Comparison of ENCODE assay signal across 25 cellular contexts in genomic region chr10:23283680-23284079, GRCh38.
DNase-seq lines count a peak whose midpoint lies in the region; ATAC-seq, FAIRE-seq and TF ChIP-seq lines count a peak whose summit lies in the region.
"Had no signal": no experiment of that assay in that cellular context is flagged by ENCODE, and none has a peak within 500 bp of the region (broad histone marks: within the 10 kb centered on the region; RNA-seq: fewer than 3 reads in every experiment).

No MANE protein-coding gene starts in this region.

- H3K4ac ChIP-seq in H1 (replicated peaks; ENCODE audit: insufficient read length, low read depth, low read length): no peak overlapping the region

- intact Hi-C loops in pancreas (cut with DNase I): no loop called here

- H2BK15ac ChIP-seq in H1 (ENCODE audit: low read length): no peak overlapping the region

- FAIRE-seq in H1 (lab: Jason Lieb, UNC): no peak
- no peak for FAIRE-seq in pancreas (lab: Jason Lieb, UNC)
- FAIRE-seq: A549, GM12878, GM12892, GM18507 had no signal

- H3K27ac ChIP-seq in H1 (ENCODE audit: low read depth, low read length) (no peak overlapping the region), pancreas (peak overlapping the region in 2 of 4 donors; percentile 23 to 58)
- H3K27ac ChIP-seq: 22Rv1; A549; BLaER1 treated with 17β-estradiol and CSF1 and Interleukin-3, amounts not matched to agents 10 nM and 100 nM; C4-2B had no signal

- H2BK120ac ChIP-seq in H1 (replicated peaks; ENCODE audit: low read depth, low read length): no peak overlapping the region

- no peak overlapping the region for H3K4me2 ChIP-seq in H1 (ENCODE audit: insufficient read depth in 1 of 2, low read depth in 2 of 2, low read length in 2 of 2)
- H3K4me2 ChIP-seq: A549; BLaER1 treated with 17β-estradiol and CSF1 and Interleukin-3, amounts not matched to agents 10 nM and 100 nM had no signal

- POLR2A ChIA-PET in H1 (lab: Charles Lee; ENCODE audit: partially characterized antibody): no interaction called here

- no peaks in the 10 kb centered on the region for H3K9me3 ChIP-seq in H1 (ENCODE audit: insufficient read depth in 2 of 2, low read depth in 1 of 2, low read length in 1 of 2)
- H3K9me3 ChIP-seq in pancreas: no peaks in the 10 kb centered on the region
- H3K9me3 ChIP-seq: A549; BLaER1 treated with 17β-estradiol and CSF1 and Interleukin-3, amounts not matched to agents 10 nM and 100 nM had no signal

- no peak for TF ChIP-seq RAD21 in H1 (IDR thresholded peaks at IDR 0.05 in 1 of 2, conservative IDR thresholded peaks at IDR 0.05 in 1 of 2; ENCODE audit: low read depth in 2 of 2, low read length in 2 of 2)

- no peaks in the 10 kb centered on the region for H3K23me2 ChIP-seq in H1 (ENCODE audit: low read depth, low read length)

- ATAC-seq in pancreas (peak; percentile 72 to 81 (median 78)), HG02981 (IDR thresholded peaks at IDR 0.05; ENCODE audit: unreplicated experiment) (no peak)
- ATAC-seq: A549, GM12878 had no signal

- TF ChIP-seq POLR2A in H1 (IDR thresholded peaks at IDR 0.05; ENCODE audit: control extremely low read depth in 1 of 2, low read depth in 2 of 2, low read length in 2 of 2): no peak

- H4K91ac ChIP-seq in H1 (replicated peaks; ENCODE audit: insufficient read length, low read length): peak overlapping the region; percentile 15

- TF ChIP-seq CTCF in H1 (IDR thresholded peaks at IDR 0.05; ENCODE audit: control extremely low read depth in 1 of 3, insufficient read depth in 1 of 3, low read depth in 1 of 3, low read length in 3 of 3): no peak
- no peak for TF ChIP-seq CTCF in pancreas (IDR thresholded peaks at IDR 0.05)

- H4K8ac ChIP-seq in H1 (ENCODE audit: extremely low read depth, insufficient read depth, low read length): no peak overlapping the region

- H2AK5ac ChIP-seq in H1 (ENCODE audit: low read depth, low read length): no peak overlapping the region

- no peak overlapping the region; the same call in 1 of the 2 replicates for H3K18ac ChIP-seq in H1 (ENCODE audit: extremely low read depth, low read length)

- no peak overlapping the region for H3K56ac ChIP-seq in H1 (replicated peaks; ENCODE audit: insufficient read length, low read depth, low read length)

- 87% methylated on average over 7 of the region's 7 CpGs; no CpG with 5 or more reads in 1 of the 2 experiments for WGBS in H1 (ENCODE audit: extremely low coverage in 1 of 2, insufficient coverage in 1 of 2, insufficient read length in 1 of 2, insufficient replicate concordance in 2 of 2, low coverage in 1 of 2, low lambda C conversion rate in 2 of 2, missing lambda C conversion rate in 1 of 2), 2 experiments
- 23 to 31% methylated on average over 7 of the region's 7 CpGs for WGBS in pancreas, 2 donors

- H4K5ac ChIP-seq in H1 (ENCODE audit: insufficient read length, low read depth, low read length): peak overlapping the region; percentile 10

- no peak overlapping the region for H2BK5ac ChIP-seq in H1 (ENCODE audit: low read depth, low read length)

- no peaks in the 10 kb centered on the region for H3K79me2 ChIP-seq in H1 (ENCODE audit: control insufficient read depth in 1 of 2, insufficient read depth in 2 of 2, low read length in 2 of 2)

- H3K23ac ChIP-seq in H1 (ENCODE audit: insufficient read length): no peak overlapping the region

- no peaks in the 10 kb centered on the region for H4K20me1 ChIP-seq in H1 (replicated peaks in 1 of 2; ENCODE audit: control insufficient read depth in 1 of 2, insufficient read depth in 2 of 2, low read length in 2 of 2)
- H4K20me1 ChIP-seq: BLaER1 treated with 17β-estradiol and CSF1 and Interleukin-3, amounts not matched to agents 10 nM and 100 nM had no signal

- peak overlapping the region; percentile 59; the same call in 1 of the 2 replicates for H2AFZ ChIP-seq in H1 (ENCODE audit: low read length)

- no peak overlapping the region for H2BK20ac ChIP-seq in H1 (ENCODE audit: low read length)

- H3K36me3 ChIP-seq in H1 (ENCODE audit: control insufficient read depth in 2 of 4, insufficient read depth in 4 of 4, low read length in 3 of 4) (no peaks in the 10 kb centered on the region), pancreas (no peaks in the 10 kb centered on the region)
- H3K36me3 ChIP-seq: BLaER1 treated with 17β-estradiol and CSF1 and Interleukin-3, amounts not matched to agents 10 nM and 100 nM had no signal

- no peak overlapping the region for H3K14ac ChIP-seq in H1 (ENCODE audit: insufficient read length)

- no peak overlapping the region for H3K9ac ChIP-seq in H1 (replicated peaks in 1 of 4; ENCODE audit: extremely low read depth in 1 of 4, low read depth in 3 of 4, low read length in 3 of 4)
- H3K9ac ChIP-seq: BLaER1 treated with 17β-estradiol and CSF1 and Interleukin-3, amounts not matched to agents 10 nM and 100 nM had no signal

- H3K79me1 ChIP-seq in H1 (ENCODE audit: low read depth, low read length): no peaks in the 10 kb centered on the region

- CTCF ChIA-PET in H1 (lab: Charles Lee; ENCODE audit: partially characterized antibody): interaction anchor here (1.0 to 6.7 kb wide), 2 partner anchors 10 to 30 kb away, joined by 4 to 45 read pairs; no protein-coding TSS in a partner anchor

- H3K27me3 ChIP-seq in H1 (replicated peaks in 1 of 4; ENCODE audit: control insufficient read depth in 3 of 4, extremely low read depth in 1 of 4, insufficient read depth in 3 of 4, low read length in 3 of 4): no peaks in the 10 kb centered on the region
- no peaks in the 10 kb centered on the region for H3K27me3 ChIP-seq in pancreas
- H3K27me3 ChIP-seq: BLaER1 treated with 17β-estradiol and CSF1 and Interleukin-3, amounts not matched to agents 10 nM and 100 nM had no signal

- peaks cover 2 to 17% (median 7%) of the 10 kb centered on the region in 4 experiments; a peak in 6 of 7 replicates for H3K4me1 ChIP-seq in H1 (replicated peaks in 1 of 4; ENCODE audit: control insufficient read depth in 3 of 4, insufficient read depth in 4 of 4, low read length in 3 of 4)
- peaks cover 0 to 13% (median 6%) of the 10 kb centered on the region in 3 donors for H3K4me1 ChIP-seq in pancreas
- H3K4me1 ChIP-seq: A549 had no signal

- peak; percentile 9 to 26 for DNase-seq in NCI-H187 (lab: John Stamatoyannopoulos, UW)
- DNase-seq in NCI-H187 treated with DMSO at 0.1 percent for 48 hours (lab: John Stamatoyannopoulos, UW): no peak
- DNase-seq in H1 (ENCODE audit: low read depth in 1 of 2, low spot score in 2 of 2): no peak
- DNase-seq in pancreas: peak in 1 of 6 donors; percentile 28
- no peak for DNase-seq in HUDEP-2 (lab: John Stamatoyannopoulos, UW; ENCODE audit: unreplicated experiment in 76 of 76)
- DNase-seq: AML-193; CD4-positive, alpha-beta memory T cell; CD4-positive, CD25-positive, alpha-beta regulatory T cell; CD8-positive, alpha-beta memory T cell; COR-L47; DMS 273 treated with DMSO at 0.1 percent for 48 hours; DMS153; DMS53; DMS79; DND-41; EL; GDM1 had no signal

- H3K4me3 ChIP-seq in H1 (ENCODE audit: extremely low read depth in 1 of 4, insufficient read depth in 2 of 4, low read depth in 3 of 4, low read length in 4 of 4) (no peak overlapping the region), pancreas (no peak overlapping the region)
- H3K4me3 ChIP-seq: A549; BLaER1 treated with 17β-estradiol and CSF1 and Interleukin-3, amounts not matched to agents 10 nM and 100 nM; GM12878 had no signal

- no peak for TF ChIP-seq EP300 in H1 (IDR thresholded peaks at IDR 0.05; ENCODE audit: borderline replicate concordance in 1 of 2, low read depth in 2 of 2, low read length in 2 of 2)

- peak overlapping the region; percentile 2; the same call in 1 of the 2 replicates for H2BK12ac ChIP-seq in H1 (ENCODE audit: low read depth, low read length)

TF ChIP-seq in H1, 55 proteins besides CTCF, POLR2A, EP300 and RAD21 (continues in another document):
- no peak for TF ChIP-seq SP4 (IDR thresholded peaks at IDR 0.05; ENCODE audit: low read length)
- TF ChIP-seq JUN (IDR thresholded peaks at IDR 0.05; ENCODE audit: low read depth, low read length): no peak
- TF ChIP-seq CBX8 (IDR thresholded peaks at IDR 0.05; ENCODE audit: borderline replicate concordance, low read depth, low read length): no peak
- no peak for TF ChIP-seq TEAD4 (IDR thresholded peaks at IDR 0.05; ENCODE audit: low read depth, low read length)
- no peak for TF ChIP-seq BRCA1 (IDR thresholded peaks at IDR 0.05; ENCODE audit: low read depth, low read length)
- no peak for TF ChIP-seq SRF (IDR thresholded peaks at IDR 0.05; ENCODE audit: low read depth, low read length)
- TF ChIP-seq SIRT6 (IDR thresholded peaks at IDR 0.05; ENCODE audit: low read length): no peak
- TF ChIP-seq ATF2 (IDR thresholded peaks at IDR 0.05; ENCODE audit: low read length): no peak

Comparison
In these comparisons a context has a peak if more than half of its experiments do, and no peak if none do; other contexts are left out.
1. DNase-seq: peak in NCI-H187 (2 of 2); none in NCI-H187 treated with DMSO at 0.1 percent for 48 hours (single experiment), H1 (0 of 2) and HUDEP-2 (0 of 76).